8 cellular contexts compared by ENCODE assay signal in the genomic region with DNA sequence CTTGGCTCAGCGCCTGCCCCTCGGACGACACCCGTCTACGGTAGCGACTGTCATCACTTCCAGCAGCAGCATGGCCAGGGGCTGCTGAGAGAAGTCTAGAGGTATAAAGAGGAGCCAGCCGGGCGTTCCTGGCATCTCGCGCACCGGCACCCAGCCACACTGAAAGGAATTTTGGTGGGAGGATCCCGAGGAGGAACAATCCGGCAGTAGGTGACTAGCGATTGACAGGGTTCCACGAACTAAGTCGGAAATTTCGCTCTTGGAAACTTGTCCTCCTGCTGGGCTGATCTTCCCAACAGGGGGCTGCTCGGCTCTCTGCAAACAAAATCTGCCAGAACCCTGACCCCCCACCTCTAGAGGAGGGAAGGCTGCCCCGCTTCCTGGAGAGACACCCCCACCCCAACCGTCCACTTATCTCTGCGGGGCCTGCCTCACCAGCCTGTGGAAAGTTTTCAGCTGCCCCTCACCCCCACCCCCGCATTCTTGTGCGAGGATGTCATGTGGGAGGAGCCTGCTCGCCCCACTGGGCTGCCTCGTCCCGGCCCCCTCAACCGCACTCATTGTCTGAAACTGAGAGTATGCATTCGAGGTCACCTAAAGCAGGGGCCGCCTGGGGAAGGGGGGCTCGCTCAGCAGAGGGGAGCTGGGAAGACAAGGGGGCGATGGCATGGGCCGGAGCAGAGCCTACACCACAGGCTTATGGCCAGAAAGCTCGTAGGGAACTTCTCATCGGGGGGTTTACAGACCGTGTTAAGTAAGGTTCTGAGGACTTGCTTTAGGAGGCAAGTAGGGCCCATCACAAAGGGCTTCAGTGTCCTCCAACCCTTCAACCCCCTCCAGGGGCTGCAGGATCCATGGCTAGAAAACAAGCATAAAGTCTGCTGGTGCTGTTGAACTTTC. TPM values are rescaled to one million over a fixed set of nuclear protein-coding genes. Genes with fewer than 3 reads are reported as not detected.
DNase-seq lines count a peak whose midpoint lies in the region; ATAC-seq and TF ChIP-seq lines count a peak whose summit lies in the region.

No MANE protein-coding gene starts in this region.

- H3K36me3 ChIP-seq in SJCRH30 (peaks cover 57% of the 10 kb centered on the region), trophoblast cell (ENCODE audit: control insufficient read depth in 1 of 2, insufficient read depth in 2 of 2, low read length in 2 of 2) (peaks cover 60% of the 10 kb centered on the region in 2 experiments)
- no peaks in the 10 kb centered on the region for H3K36me3 ChIP-seq in CD8-positive, alpha-beta T cell (ENCODE audit: insufficient read depth, low read length)

- H3K4me1 ChIP-seq in SJCRH30 (peaks cover 71% of the 10 kb centered on the region), trophoblast cell (ENCODE audit: control insufficient read depth in 1 of 2, insufficient read depth in 2 of 2, low read length in 2 of 2) (peaks cover 46 to 51% of the 10 kb centered on the region in 2 experiments)
- peaks cover 11% of the 10 kb centered on the region for H3K4me1 ChIP-seq in CD8-positive, alpha-beta T cell (ENCODE audit: insufficient read depth, low read length)

- H2BK120ac ChIP-seq in trophoblast cell (ENCODE audit: insufficient read depth, low read length, poor library complexity) = peak overlapping the region; percentile 100

- TF ChIP-seq CTCF in GM10248 (IDR thresholded peaks at IDR 0.05; ENCODE audit: control extremely low read depth, extremely low read depth, low read depth, missing control alignments) = no peak
- no peak for TF ChIP-seq CTCF in fibroblast of villous mesenchyme (IDR thresholded peaks at IDR 0.05; ENCODE audit: insufficient read depth, low read depth, low read length)
- no peak for TF ChIP-seq CTCF in CD8-positive, alpha-beta T cell (IDR thresholded peaks at IDR 0.05)

- WGBS in trophoblast cell (ENCODE audit: extremely low coverage, insufficient coverage, insufficient read length) = no CpG with 5 or more reads among the region's 35 CpGs

- H3K79me2 ChIP-seq in trophoblast cell (ENCODE audit: control insufficient read depth, insufficient read depth, low read length, poor library complexity) = peaks cover 18% of the 10 kb centered on the region

- peak overlapping the region; percentile 98 for H2BK12ac ChIP-seq in trophoblast cell (ENCODE audit: low read length)

- DNase-seq in GM10248 (ENCODE audit: extremely low spot score) (peak; percentile 72), SJCRH30 (peak; percentile 97 to 99), fibroblast of villous mesenchyme (ENCODE audit: low read depth) (peak; percentile 91), trophoblast cell (peak; percentile 61), pons (ENCODE audit: low spot score) (no peak), anterior cingulate cortex (lab: John Stamatoyannopoulos, UW) (no peak)
- no peak for DNase-seq in CD8-positive, alpha-beta T cell

- H2AFZ ChIP-seq in trophoblast cell (ENCODE audit: insufficient read depth, low read length, poor library complexity) = peak overlapping the region; percentile 84

- POLR2A ChIA-PET in GM10248 (lab: Yijun Ruan, JAX) = no interaction called here
- POLR2A ChIA-PET in CD8-positive, alpha-beta T cell (lab: Charles Lee) = no interaction called here

- H3K4me1 Mint-ChIP-seq in CD8-positive, alpha-beta T cell (ENCODE audit: low read depth) = peaks cover 1% of the 10 kb centered on the region

- peak overlapping the region; percentile 93 for H2AK5ac ChIP-seq in trophoblast cell (ENCODE audit: low read length)

- H3K14ac ChIP-seq in trophoblast cell (ENCODE audit: low read length) = peak overlapping the region; percentile 98

- H3K4ac ChIP-seq in trophoblast cell (ENCODE audit: low read depth, low read length) = peak overlapping the region; percentile 91

- intact Hi-C loops in CD8-positive, alpha-beta T cell (cut with DNase I, micrococcal nuclease) = loop anchor here (5.0 to 10.0 kb wide), 2 partner anchors 36 to 1221 kb away; no protein-coding TSS in a partner anchor

- peak overlapping the region; percentile 99 for H4K91ac ChIP-seq in trophoblast cell (ENCODE audit: low read depth, low read length)

- H3K27me3 Mint-ChIP-seq in CD8-positive, alpha-beta T cell (ENCODE audit: low read depth) = peaks cover 6% of the 10 kb centered on the region

- H3K4me3 ChIP-seq in SJCRH30 (peak overlapping the region; percentile 25), fibroblast of villous mesenchyme (ENCODE audit: low read depth, low read length) (peak overlapping the region; percentile 50), trophoblast cell (ENCODE audit: low read depth, low read length) (no peak overlapping the region)
- no peak overlapping the region for H3K4me3 ChIP-seq in CD8-positive, alpha-beta T cell (ENCODE audit: low read depth, low read length)

- H3K36me3 Mint-ChIP-seq in CD8-positive, alpha-beta T cell = no peaks in the 10 kb centered on the region

- CTCF ChIA-PET in GM10248 (lab: Yijun Ruan, JAX) = interaction anchor here (1.2 to 2.3 kb wide), 2 partner anchors 10 to 64 kb away, joined by 3 to 9 read pairs; no protein-coding TSS in a partner anchor
- CTCF ChIA-PET in CD8-positive, alpha-beta T cell (lab: Charles Lee) = no interaction called here

- H3K18ac ChIP-seq in trophoblast cell (ENCODE audit: low read length) = peak overlapping the region; percentile 96

- H3K27ac ChIP-seq in SJCRH30 (peak overlapping the region; percentile 84), trophoblast cell (ENCODE audit: low read depth, low read length) (peak overlapping the region; percentile 100)
- no peak overlapping the region for H3K27ac ChIP-seq in CD8-positive, alpha-beta T cell (ENCODE audit: low read depth, low read length)

- peak overlapping the region; percentile 99 for H2BK5ac ChIP-seq in trophoblast cell (ENCODE audit: low read depth, low read length, poor library complexity)

- H4K12ac ChIP-seq in trophoblast cell (ENCODE audit: low read depth, low read length) = peak overlapping the region; percentile 90

- no peak overlapping the region for H3K27ac Mint-ChIP-seq in CD8-positive, alpha-beta T cell

- H3K9me3 ChIP-seq in SJCRH30 (replicated peaks) (no peaks in the 10 kb centered on the region), trophoblast cell (ENCODE audit: insufficient read depth, low read depth, low read length) (peaks cover 4% of the 10 kb centered on the region)
- no peaks in the 10 kb centered on the region for H3K9me3 ChIP-seq in CD8-positive, alpha-beta T cell (ENCODE audit: low read length)

- peak overlapping the region; percentile 54 for H3K4me2 ChIP-seq in trophoblast cell (ENCODE audit: low read length)

- no peak for ATAC-seq in GM18907 (IDR thresholded peaks at IDR 0.05; ENCODE audit: unreplicated experiment)
- no peak for ATAC-seq in CD8-positive, alpha-beta T cell

- H3K23ac ChIP-seq in trophoblast cell (ENCODE audit: low read length) = no peak overlapping the region

- H3K4me3 Mint-ChIP-seq in CD8-positive, alpha-beta T cell = no peak overlapping the region

- H4K8ac ChIP-seq in trophoblast cell (ENCODE audit: low read depth, low read length) = peak overlapping the region; percentile 97

- H3K27me3 ChIP-seq in SJCRH30 (no peaks in the 10 kb centered on the region), trophoblast cell (ENCODE audit: insufficient read depth, low read length) (no peaks in the 10 kb centered on the region)
- H3K27me3 ChIP-seq in CD8-positive, alpha-beta T cell (ENCODE audit: insufficient read depth, low read length) = no peaks in the 10 kb centered on the region

- peak overlapping the region; percentile 24 for H3K9ac ChIP-seq in trophoblast cell (ENCODE audit: low read length)

- H3K79me1 ChIP-seq in trophoblast cell (ENCODE audit: low read length) = peaks cover 53% of the 10 kb centered on the region

- no peaks in the 10 kb centered on the region for H3K9me3 Mint-ChIP-seq in CD8-positive, alpha-beta T cell

RNA-seq across cellular contexts. Expression of a gene that starts 9.6 kb away (rescaled TPM):
- 55.0 and 57.3 TPM in 2 replicates for total RNA-seq in SJCRH30 (2014; rRNA removed; shearing (Covaris generic))
- 47.0 and 104 TPM in 2 replicates for total RNA-seq in fibroblast of villous mesenchyme
- 27.6 and 30.3 TPM in 2 replicates for polyA plus RNA-seq in trophoblast cell (2013)
- not detected for total RNA-seq in CD8-positive, alpha-beta T cell

Comparison
In these comparisons a context has a peak if more than half of its experiments do, and no peak if none do; other contexts are left out.
1. DNase-seq: peak in GM10248 (single experiment), SJCRH30 (2 of 2), fibroblast of villous mesenchyme (single experiment) and trophoblast cell (2 of 2); none in pons (single experiment), anterior cingulate cortex (0 of 58) and CD8-positive, alpha-beta T cell (0 of 7).
2. H3K4me3 ChIP-seq: peak in SJCRH30 (single experiment) and fibroblast of villous mesenchyme (single experiment); none in trophoblast cell (single experiment) and CD8-positive, alpha-beta T cell (single experiment).
3. RNA of a gene that starts 9.6 kb away (total RNA-seq): 47.0 to 104 TPM in fibroblast of villous mesenchyme and 55.0 to 57.3 TPM in SJCRH30; not detected in CD8-positive, alpha-beta T cell; every median in the first group is over 10 times any median in the second.